Comparison of ENCODE assay signal across 19 cellular contexts in genomic region chr15:40792394-40792793, GRCh38. TPM values are rescaled to one million over a fixed set of nuclear protein-coding genes. Genes with fewer than 3 reads are reported as not detected.
DNase-seq lines count a peak whose midpoint lies in the region; ATAC-seq, FAIRE-seq and TF ChIP-seq lines count a peak whose summit lies in the region.
"Had no signal": no experiment of that assay in that cellular context is flagged by ENCODE, and none has a peak within 500 bp of the region (broad histone marks: within the 10 kb centered on the region; RNA-seq: fewer than 3 reads in every experiment).

No MANE protein-coding gene starts in this region.

- H3K4me3 Mint-ChIP-seq in WTC11 (no peak overlapping the region), osteocyte (ENCODE audit: unreplicated experiment) (no peak overlapping the region)
- H3K4me3 Mint-ChIP-seq: IgD-negative memory B cell had no signal

- no peak for TF ChIP-seq CTCF in A549 (IDR thresholded peaks at IDR 0.05)
- TF ChIP-seq CTCF in C4-2B (conservative IDR thresholded peaks at IDR 0.05), result no peak
- no peak for TF ChIP-seq CTCF in WTC11 (IDR thresholded peaks at IDR 0.05)
- no peak for TF ChIP-seq CTCF in osteocyte (IDR thresholded peaks at IDR 0.05)
- TF ChIP-seq CTCF in testis (IDR thresholded peaks at IDR 0.05), result no peak

- POLR2A ChIA-PET in A549 (lab: Yijun Ruan, JAX), result no interaction called here
- POLR2A ChIA-PET in WTC11 (lab: Charles Lee), result interaction anchor here (0.6 kb wide), 1 partner anchor 9 kb away, joined by 3 read pairs; no protein-coding TSS in a partner anchor

- peaks cover 10% of the 10 kb centered on the region for H3K36me3 Mint-ChIP-seq in WTC11
- peaks cover 4% of the 10 kb centered on the region for H3K36me3 Mint-ChIP-seq in osteocyte (ENCODE audit: unreplicated experiment)

- TF ChIP-seq POLR2A in A549 (IDR thresholded peaks at IDR 0.05; ENCODE audit: low read length) (no peak), testis (IDR thresholded peaks at IDR 0.05) (no peak)

- H3K4me1 Mint-ChIP-seq in WTC11 (peaks cover 48% of the 10 kb centered on the region), osteocyte (ENCODE audit: unreplicated experiment) (peaks cover 28% of the 10 kb centered on the region)

- 97% methylated on average over 3 of the region's 3 CpGs for WGBS in A549 (ENCODE audit: missing lambda C conversion rate)
- WGBS in testis, 2 donors, result 87 to 96% methylated on average over 3 of the region's 3 CpGs

- DNase-seq in A549 (ENCODE audit: low read depth in 1 of 2, low spot score in 1 of 2) (no peak), WTC11 (ENCODE audit: low spot score) (no peak), osteocyte (ENCODE audit: extremely low spot score, unreplicated experiment) (no peak), testis (no peak), substantia nigra (lab: John Stamatoyannopoulos, UW) (no peak), NOMO-1 treated with dmso at 0.1 percent for 144 hours (lab: John Stamatoyannopoulos, UW; ENCODE audit: unreplicated experiment) (no peak)
- DNase-seq: DMS 273 treated with DMSO at 0.1 percent for 48 hours; NCI-H1105 treated with DMSO at 0.1 percent for 48 hours; NCI-H1694 treated with DMSO at 0.1 percent for 48 hours; NCI-H2107; NCI-H446; NK-92 treated with Interleukin-12 subunit alpha and Interleukin-12 subunit beta, amount 100 ng/mL, for 24 hours; OCI-M1; SW 1271 had no signal

- H3K4me1 ChIP-seq in A549, result peaks cover 57% of the 10 kb centered on the region
- H3K4me1 ChIP-seq in testis, result no peaks in the 10 kb centered on the region

- intact Hi-C loops in testis (cut with DNase I; ENCODE audit: low total_unique reads), result no loop called here

- H3K36me3 ChIP-seq in testis (ENCODE audit: low read depth, missing control alignments), result no peaks in the 10 kb centered on the region

- TF ChIP-seq EP300 in A549 (IDR thresholded peaks at IDR 0.05), result no peak

- no peaks in the 10 kb centered on the region for H3K27me3 Mint-ChIP-seq in WTC11 (ENCODE audit: low read depth)
- H3K27me3 Mint-ChIP-seq in osteocyte (ENCODE audit: unreplicated experiment), result no peaks in the 10 kb centered on the region
- H3K27me3 Mint-ChIP-seq: IgD-negative memory B cell had no signal

- no peaks in the 10 kb centered on the region for H3K27me3 ChIP-seq in testis
- H3K27me3 ChIP-seq: BLaER1 treated with 17β-estradiol and CSF1 and Interleukin-3, amounts not matched to agents 10 nM and 100 nM had no signal

- TF ChIP-seq RAD21 in A549 (conservative IDR thresholded peaks at IDR 0.05 in 1 of 2, IDR thresholded peaks at IDR 0.05 in 1 of 2), result no peak

- H3K4me3 ChIP-seq in A549 (no peak overlapping the region), testis (no peak overlapping the region)
- H3K4me3 ChIP-seq: BLaER1 treated with 17β-estradiol and CSF1 and Interleukin-3, amounts not matched to agents 10 nM and 100 nM had no signal

- CTCF ChIA-PET in A549 (lab: Yijun Ruan, JAX) (interaction anchor here (1.0 to 1.4 kb wide), 3 partner anchors 10 to 65 kb away, joined by 3 to 4 read pairs (median 3); no protein-coding TSS in a partner anchor), WTC11 (lab: Charles Lee) (interaction anchor here (0.7 to 1.0 kb wide), 3 partner anchors 14 to 103 kb away, joined by 3 read pairs; partner anchors contain the start of genes DNAJC17 and ZFYVE19)

- H3K27ac ChIP-seq in A549 (peak overlapping the region; percentile 70 to 85), C4-2B (peak overlapping the region; percentile 50; the same call in 1 of the 2 replicates), testis (no peak overlapping the region), substantia nigra (ENCODE audit: low read depth, low read length, poor library complexity, severe bottlenecking) (no peak overlapping the region)
- H3K27ac ChIP-seq: BLaER1 treated with 17β-estradiol and CSF1 and Interleukin-3, amounts not matched to agents 10 nM and 100 nM had no signal

- ATAC-seq in A549 (no peak), WTC11 (no peak)

- H3K9me3 ChIP-seq in A549, result no peaks in the 10 kb centered on the region
- no peaks in the 10 kb centered on the region for H3K9me3 ChIP-seq in testis
- H3K9me3 ChIP-seq: BLaER1 treated with 17β-estradiol and CSF1 and Interleukin-3, amounts not matched to agents 10 nM and 100 nM had no signal

- H3K4me2 ChIP-seq in A549, result no peak overlapping the region
- H3K4me2 ChIP-seq: BLaER1 treated with 17β-estradiol and CSF1 and Interleukin-3, amounts not matched to agents 10 nM and 100 nM had no signal

- no peak for FAIRE-seq in A549 (lab: Jason Lieb, UNC)

- H3K27ac Mint-ChIP-seq in WTC11 (no peak overlapping the region; the same call in 1 of the 2 replicates), osteocyte (ENCODE audit: unreplicated experiment) (peak overlapping the region; percentile 34)

- H3K9me3 Mint-ChIP-seq in WTC11 (no peaks in the 10 kb centered on the region), osteocyte (ENCODE audit: unreplicated experiment) (no peaks in the 10 kb centered on the region)
- H3K9me3 Mint-ChIP-seq: IgD-negative memory B cell had no signal

TF ChIP-seq in A549, 52 proteins besides CTCF, POLR2A, EP300 and RAD21 (continues in another document):
- no peak for TF ChIP-seq JUNB (IDR thresholded peaks at IDR 0.05)
- TF ChIP-seq E2F6 (IDR thresholded peaks at IDR 0.05; ENCODE audit: borderline replicate concordance, low read depth), result no peak
- no peak for TF ChIP-seq CBX2 (IDR thresholded peaks at IDR 0.05; ENCODE audit: borderline replicate concordance, low read depth)

TF ChIP-seq in WTC11, 78 proteins besides CTCF, POLR2A, EP300 and RAD21:
- TF ChIP-seq ETV6 (CRISPR knock-in tag; IDR thresholded peaks at IDR 0.05) (no peak), CBFB (CRISPR knock-in tag; IDR thresholded peaks at IDR 0.05; ENCODE audit: low read depth) (no peak), SMAD4 (CRISPR knock-in tag; IDR thresholded peaks at IDR 0.05) (no peak), ZNF263 (CRISPR knock-in tag; IDR thresholded peaks at IDR 0.05; ENCODE audit: low read depth) (no peak), ZNF121 (CRISPR knock-in tag; IDR thresholded peaks at IDR 0.05) (peak; percentile 82), NR2C2 (CRISPR knock-in tag; IDR thresholded peaks at IDR 0.05) (no peak)
- TF ChIP-seq, protein P1, sequence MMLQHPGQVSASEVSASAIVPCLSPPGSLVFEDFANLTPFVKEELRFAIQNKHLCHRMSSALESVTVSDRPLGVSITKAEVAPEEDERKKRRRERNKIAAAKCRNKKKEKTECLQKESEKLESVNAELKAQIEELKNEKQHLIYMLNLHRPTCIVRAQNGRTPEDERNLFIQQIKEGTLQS (CRISPR knock-in tag; conservative IDR thresholded peaks at IDR 0.05), result no peak

RNA-seq across cellular contexts. Expression of gene ZFYVE19, which starts 14.5 kb away (rescaled TPM):
- 15.6 and 20.5 TPM in 2 replicates for polyA plus RNA-seq in A549 (2011; rRNA removed)
- polyA plus RNA-seq in A549 (2012; cell fraction: cytosol; rRNA removed), result 32.0 and 32.4 TPM in 2 replicates
- polyA plus RNA-seq in A549 (2012; cell fraction: nucleus; rRNA removed), result 64.7 and 71.5 TPM in 2 replicates
- polyA plus RNA-seq in A549 (2017; fragmentation: RNase III; extraction: RNeasy Plus Mini Kit Qiagen cat#74134 plus additional on column Dnase treatment), result 21.1 to 25.6 TPM (median 23.7 TPM) in 3 replicates
- 19.7 and 22.8 TPM in 2 replicates for polyA minus RNA-seq in A549 (2011; rRNA and poly(A)+ RNA removed)
- 17.3 to 18.9 TPM (median 17.6 TPM) in 3 replicates for total RNA-seq in WTC11 (2021)
- total RNA-seq in osteocyte, result 21.1 and 23.6 TPM in 2 replicates
- total RNA-seq in testis, result 10 to 100 TPM; 22.4 to 38.2 TPM
- 26.3 TPM for polyA plus RNA-seq in testis (ENCODE audit: insufficient read depth, low read depth, low replicate concordance)

RNA-seq across cellular contexts. Expression of gene DNAJC17, which starts 14.9 kb away (rescaled TPM):
- 17.7 and 24.4 TPM in 2 replicates for polyA plus RNA-seq in A549 (2011; rRNA removed)
- polyA plus RNA-seq in A549 (2012; cell fraction: cytosol; rRNA removed), result 31.9 and 34.9 TPM in 2 replicates
- polyA plus RNA-seq in A549 (2012; cell fraction: nucleus; rRNA removed), result 21.7 and 26.9 TPM in 2 replicates
- 19.2 to 22.3 TPM (median 19.5 TPM) in 3 replicates for polyA plus RNA-seq in A549 (2017; fragmentation: RNase III; extraction: RNeasy Plus Mini Kit Qiagen cat#74134 plus additional on column Dnase treatment)
- polyA minus RNA-seq in A549 (2011; rRNA and poly(A)+ RNA removed), result 13.4 and 18.5 TPM in 2 replicates
- total RNA-seq in WTC11 (2021), result 49.8 to 53.0 TPM (median 50.2 TPM) in 3 replicates
- total RNA-seq in osteocyte, result 38.1 and 39.8 TPM in 2 replicates
- 10 to 100 TPM; 11.1 to 21.6 TPM for total RNA-seq in testis
- polyA plus RNA-seq in testis (ENCODE audit: insufficient read depth, low read depth, low replicate concordance), result 22.6 TPM

RNA-seq across cellular contexts. Expression of gene C15orf62, which starts 22.6 kb away (rescaled TPM):
- polyA plus RNA-seq in A549 (2011; rRNA removed), result 0.10 and 0.11 TPM in 2 replicates
- polyA plus RNA-seq in A549 (2012; cell fraction: cytosol; rRNA removed), result 0.03 and 0.06 TPM in 2 replicates
- polyA plus RNA-seq in A549 (2012; cell fraction: nucleus; rRNA removed), result 0.10 TPM in 2 replicates
- 0.05 to 0.13 TPM (median 0.09 TPM) in 3 replicates for polyA plus RNA-seq in A549 (2017; fragmentation: RNase III; extraction: RNeasy Plus Mini Kit Qiagen cat#74134 plus additional on column Dnase treatment)
- 0.12 TPM in 1 of 2 replicates, not detected in the other for polyA minus RNA-seq in A549 (2011; rRNA and poly(A)+ RNA removed)
- 0.46 to 0.92 TPM (median 0.72 TPM) in 3 replicates for total RNA-seq in WTC11 (2021)
- not detected in 2 replicates for total RNA-seq in osteocyte
- under 1 TPM in 1 of 2 donors, not detected in 1; 0.24 TPM for total RNA-seq in testis
- not detected for polyA plus RNA-seq in testis (ENCODE audit: insufficient read depth, low read depth, low replicate concordance)
- total RNA-seq: SK-MEL-5 had no signal

RNA-seq across cellular contexts. Expression of gene GCHFR, which starts 28.5 kb away (rescaled TPM):
- polyA plus RNA-seq in A549 (2011; rRNA removed) (6.9 and 7.7 TPM in 2 replicates), A549 (2017; fragmentation: RNase III; extraction: RNeasy Plus Mini Kit Qiagen cat#74134 plus additional on column Dnase treatment) (6.9 to 9.7 TPM (median 7.7 TPM) in 3 replicates), testis (ENCODE audit: insufficient read depth, low read depth, low replicate concordance) (7.4 TPM)
- polyA plus RNA-seq in A549 (2012; cell fraction: cytosol; rRNA removed), result 14.0 and 18.1 TPM in 2 replicates
- 8.1 and 8.3 TPM in 2 replicates for polyA plus RNA-seq in A549 (2012; cell fraction: nucleus; rRNA removed)
- polyA minus RNA-seq in A549 (2011; rRNA and poly(A)+ RNA removed), result 1.4 and 3.4 TPM in 2 replicates
- total RNA-seq in WTC11 (2021) (42.3 to 63.8 TPM (median 62.9 TPM) in 3 replicates), osteocyte (3.8 and 5.1 TPM in 2 replicates), testis (10 to 100 TPM in 1 of 2 donors, 1 to 10 TPM in 1; 8.5 to 15.0 TPM)

RNA-seq across cellular contexts. Expression of gene PPP1R14D, which starts 36.1 kb away (rescaled TPM):
- 0.86 and 1.1 TPM in 2 replicates for polyA plus RNA-seq in A549 (2011; rRNA removed)
- 0.17 and 0.48 TPM in 2 replicates for polyA plus RNA-seq in A549 (2012; cell fraction: cytosol; rRNA removed)
- 0.10 TPM in 1 of 2 replicates, not detected in the other for polyA plus RNA-seq in A549 (2012; cell fraction: nucleus; rRNA removed)
- 0.21 to 0.46 TPM (median 0.45 TPM) in 3 replicates for polyA plus RNA-seq in A549 (2017; fragmentation: RNase III; extraction: RNeasy Plus Mini Kit Qiagen cat#74134 plus additional on column Dnase treatment)
- 0.29 and 0.39 TPM in 2 replicates for polyA minus RNA-seq in A549 (2011; rRNA and poly(A)+ RNA removed)
- 0.25 TPM in 1 of 3 replicates, not detected in the others for total RNA-seq in WTC11 (2021)
- not detected in 2 replicates for total RNA-seq in osteocyte
- total RNA-seq in testis, result under 1 TPM; 0.43 to 0.55 TPM
- polyA plus RNA-seq in testis (ENCODE audit: insufficient read depth, low read depth, low replicate concordance), result not detected
- total RNA-seq: H4, SK-MEL-5 had no signal

Comparison
In these comparisons a context has a peak if more than half of its experiments do, and no peak if none do; other contexts are left out.
1. H3K27ac ChIP-seq: peak in A549 (2 of 2) and C4-2B (single experiment); none in testis (0 of 2) and substantia nigra (single experiment).